ENCODE assay signal across 23 cellular contexts in the genomic region with DNA sequence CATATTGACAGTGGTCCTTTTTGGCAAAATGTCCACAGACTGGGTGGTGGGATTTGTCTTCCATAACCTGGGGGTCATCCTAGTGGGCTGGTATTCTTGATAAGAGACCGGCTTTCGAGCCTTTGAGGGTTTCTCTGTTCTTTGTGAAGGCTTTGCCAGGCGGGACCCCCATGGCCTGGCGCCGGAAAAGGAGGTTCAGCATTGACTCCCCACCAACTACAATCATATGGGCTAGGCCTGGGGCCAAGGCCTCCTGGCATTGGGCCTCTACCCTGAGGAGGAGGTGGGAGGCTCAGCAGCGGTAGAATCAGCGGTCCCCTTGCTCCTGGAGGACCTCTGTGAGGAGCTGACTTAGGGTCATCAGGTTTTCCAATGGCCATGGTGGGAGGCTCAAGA. TPM values are rescaled to one million over a fixed set of nuclear protein-coding genes. Genes with fewer than 3 reads are reported as not detected.
"Had no signal": no experiment of that assay in that cellular context is flagged by ENCODE, and none has a peak within 500 bp of the region (broad histone marks: within the 10 kb centered on the region; RNA-seq: fewer than 3 reads in every experiment).

No MANE protein-coding gene starts in this region.

- FAIRE-seq: HTR-8/SVneo, RCC 7860 had no signal

- H3K4me3 ChIP-seq: SJSA1, SK-N-MC had no signal

- H3K9me3 ChIP-seq: SJSA1 had no signal

- H3K27me3 ChIP-seq: SJSA1 had no signal

- H3K36me3 ChIP-seq: SJSA1 had no signal

- H3K4me1 ChIP-seq: SJSA1 had no signal

- DNase-seq: NCI-H1092, NCI-H1105 treated with DMSO at 0.1 percent for 48 hours, NCI-H1417 treated with DMSO at 0.1 percent for 48 hours, NCI-H146, NCI-H1694 treated with DMSO at 0.1 percent for 48 hours, NCI-H1930, NCI-H2081, NCI-H2107, NCI-H226, NCI-H446, NCI-H510A, NCI-H524 treated with DMSO at 0.1 percent for 48 hours, NCI-H69, NCI-H774, Right ventricle myocardium superior, RPMI8226, SIG-M5 had no signal

- H3K27ac ChIP-seq: HL-60, SJSA1, SK-N-MC had no signal

RNA-seq across cellular contexts. Expression of a gene that starts 40.2 kb away (rescaled TPM):
- total RNA-seq: LHCN-M2 had no signal
